ENCODE assay signal across 1 cellular context in genomic region chr7:80781561-80781979, GRCh38.
TF ChIP-seq lines count a peak whose summit lies in the region.

No MANE protein-coding gene starts in this region.

TF ChIP-seq in HEK293, 187 proteins besides CTCF, POLR2A, EP300 and RAD21 (continued from another document):
- TF ChIP-seq ZNF148 (tag by site-specific recombination; IDR thresholded peaks at IDR 0.05; ENCODE audit: borderline replicate concordance) (no peak), ZBTB49 (tag by site-specific recombination; IDR thresholded peaks at IDR 0.05; ENCODE audit: low read depth) (no peak), ZNF423 (tag by site-specific recombination; IDR thresholded peaks at IDR 0.05) (no peak)
TF ChIP-seq in HEK293: peak in this region for 26.
